ENCODE assay signal across 28 cellular contexts in genomic region chr10:132494831-132495230, GRCh38.
"Had no signal": no experiment of that assay in that cellular context is flagged by ENCODE, and none has a peak within 500 bp of the region (broad histone marks: within the 10 kb centered on the region; RNA-seq: fewer than 3 reads in every experiment).

No MANE protein-coding gene starts in this region.

- H3K27ac ChIP-seq: brain microvascular endothelial cell, cardiac muscle cell, SJSA1 had no signal

- H3K36me3 Mint-ChIP-seq: activated CD8-positive, alpha-beta memory T cell treated with anti-CD3 and anti-CD28 coated beads, Interleukin-2, amount 10 ng/mL, durations not matched to agents 7 days and 5 days; activated naive CD8-positive, alpha-beta T cell; WTC11 had no signal

- H3K27ac Mint-ChIP-seq: activated CD4-positive, alpha-beta T cell treated with anti-CD3 and anti-CD28 coated beads, Interleukin-2, amount 10 ng/mL, durations not matched to agents 24 days and 14 days; activated CD8-positive, alpha-beta memory T cell treated with anti-CD3 and anti-CD28 coated beads, Interleukin-2, amount 10 ng/mL, durations not matched to agents 7 days and 5 days; activated naive CD4-positive, alpha-beta T cell treated with anti-CD3 and anti-CD28 coated beads for 36 hours; activated naive CD8-positive, alpha-beta T cell; activated T-helper 17 cell treated with anti-CD3 and anti-CD28 coated beads, Interleukin-2, amount 50 U/mL, for 72 hours; T-helper 1 cell treated with Interleukin-12 subunit alpha and Interleukin-12 subunit beta and Interleukin-4 antibody, amounts not matched to agents 30 μg/mL and 1 μg/mL, for 36 hours; WTC11 had no signal

- H3K27me3 ChIP-seq: cardiac muscle cell, SJSA1 had no signal

- ATAC-seq: activated CD8-positive, alpha-beta memory T cell treated with anti-CD3 and anti-CD28 coated beads, Interleukin-2, amount 10 ng/mL, durations not matched to agents 7 days and 5 days; activated T-helper 17 cell treated with anti-CD3 and anti-CD28 coated beads, Interleukin-2, amount 50 U/mL, for 72 hours; Panc1; SK-N-SH treated with all-trans-retinoic acid at 6 μM for 48 hours; WTC11 had no signal

- H3K4me3 ChIP-seq: cardiac muscle cell, SJSA1 had no signal

- H3K4me3 Mint-ChIP-seq: activated CD4-positive, alpha-beta T cell treated with anti-CD3 and anti-CD28 coated beads, Interleukin-2, amount 10 ng/mL, durations not matched to agents 24 days and 14 days; activated CD8-positive, alpha-beta memory T cell treated with anti-CD3 and anti-CD28 coated beads, Interleukin-2, amount 10 ng/mL, durations not matched to agents 7 days and 5 days; activated naive CD4-positive, alpha-beta T cell treated with anti-CD3 and anti-CD28 coated beads for 36 hours; activated naive CD8-positive, alpha-beta T cell; activated T-helper 17 cell treated with anti-CD3 and anti-CD28 coated beads, Interleukin-2, amount 50 U/mL, for 72 hours; T-helper 1 cell treated with Interleukin-12 subunit alpha and Interleukin-12 subunit beta and Interleukin-4 antibody, amounts not matched to agents 30 μg/mL and 1 μg/mL, for 36 hours; WTC11 had no signal

- H3K4me1 ChIP-seq: SJSA1 had no signal

- H3K36me3 ChIP-seq: brain microvascular endothelial cell, cardiac muscle cell, SJSA1 had no signal

- DNase-seq: activated CD4-positive, alpha-beta T cell treated with anti-CD3 and anti-CD28 coated beads, Interleukin-2, amount 10 ng/mL, durations not matched to agents 24 days and 14 days; activated CD4-positive, alpha-beta T cell treated with anti-CD3 and anti-CD28 coated beads, Interleukin-2, amount 50 U/mL, for 48 hours; activated CD4-positive, CD25-positive, alpha-beta regulatory T cell treated with anti-CD3 and anti-CD28 coated beads, Interleukin-2, amount 50 U/mL, for 72 hours; activated CD8-positive, alpha-beta memory T cell treated with anti-CD3 and anti-CD28 coated beads, Interleukin-2, amount 10 ng/mL, durations not matched to agents 7 days and 5 days; activated gamma-delta T cell; activated naive CD4-positive, alpha-beta T cell treated with anti-CD3 and anti-CD28 coated beads for 36 hours; activated T-cell treated with anti-CD3 and anti-CD28 coated beads, Interleukin-2, amount 50 U/mL, for 48 hours; amygdala; brain microvascular endothelial cell; MM.1S; NCI-H1105 treated with DMSO at 0.1 percent for 48 hours; NCI-H1436 treated with DMSO at 0.1 percent for 48 hours; NCI-H187; NCI-H2081; NCI-H510A treated with DMSO at 0.1 percent for 48 hours; NCI-H69; NK-92 treated with Interleukin-12 subunit alpha and Interleukin-12 subunit beta, amount 100 ng/mL, for 24 hours; OCI-M1; RPMI8226; SHP77 had no signal

- H3K4me1 Mint-ChIP-seq: activated CD4-positive, alpha-beta T cell treated with anti-CD3 and anti-CD28 coated beads, Interleukin-2, amount 10 ng/mL, durations not matched to agents 24 days and 14 days; activated CD8-positive, alpha-beta memory T cell treated with anti-CD3 and anti-CD28 coated beads, Interleukin-2, amount 10 ng/mL, durations not matched to agents 7 days and 5 days; activated T-helper 17 cell treated with anti-CD3 and anti-CD28 coated beads, Interleukin-2, amount 50 U/mL, for 72 hours; WTC11 had no signal

- H3K9me3 ChIP-seq: SJSA1 had no signal

- H3K9me3 Mint-ChIP-seq: activated CD4-positive, alpha-beta T cell treated with anti-CD3 and anti-CD28 coated beads, Interleukin-2, amount 10 ng/mL, durations not matched to agents 24 days and 14 days; activated naive CD4-positive, alpha-beta T cell treated with anti-CD3 and anti-CD28 coated beads for 36 hours; activated T-helper 17 cell treated with anti-CD3 and anti-CD28 coated beads, Interleukin-2, amount 50 U/mL, for 72 hours; T-helper 1 cell treated with Interleukin-12 subunit alpha and Interleukin-12 subunit beta and Interleukin-4 antibody, amounts not matched to agents 30 μg/mL and 1 μg/mL, for 36 hours had no signal
